ENCODE assay signal across 21 cellular contexts in genomic region chr1:213686983-213687382, GRCh38.
"Had no signal": no experiment of that assay in that cellular context is flagged by ENCODE, and none has a peak within 500 bp of the region (broad histone marks: within the 10 kb centered on the region; RNA-seq: fewer than 3 reads in every experiment).

No MANE protein-coding gene starts in this region.

- DNase-seq: activated B cell treated with CpG ODN at 0.5 μM for 24 hours; activated CD8-positive, alpha-beta memory T cell treated with anti-CD3 and anti-CD28 coated beads, Interleukin-2, amount 10 ng/mL, durations not matched to agents 7 days and 5 days; activated CD8-positive, alpha-beta T cell treated with anti-CD3 and anti-CD28 coated beads, Interleukin-2, amount 10 ng/mL, durations not matched to agents 7 days and 5 days; activated T-cell treated with anti-CD3 and anti-CD28 coated beads, Interleukin-2, amount 50 U/mL, for 48 hours; cerebellar nuclear complex; effector memory CD8-positive, alpha-beta T cell; glutamatergic neuron; left ventricle myocardium inferior; naive B cell; nephron progenitor cell; ovary; right lobe of liver; stimulated activated CD4-positive, alpha-beta T cell treated with anti-CD3 and anti-CD28 coated beads, Interleukin-2, amount 100 ng/mL, for 48 hours; stimulated activated naive CD8-positive, alpha-beta T cell treated with anti-CD3 and anti-CD28 coated beads, Interleukin-15, Interleukin-2, amounts not matched to agents 100 U/mL and 50 U/mL, for 24 hours; testis; uterus had no signal

- H3K9me3 ChIP-seq: left ventricle myocardium inferior, neutrophil, ovary, right lobe of liver, testis, uterus had no signal

- H3K4me1 ChIP-seq: left ventricle myocardium inferior, testis, uterus had no signal

- H3K27me3 ChIP-seq: cardiac muscle cell, neutrophil, ovary, right lobe of liver, testis, uterus had no signal

- H3K4me3 ChIP-seq: cardiac muscle cell, coronary artery, left ventricle myocardium inferior, ovary, right lobe of liver, testis, uterus had no signal

- H3K27ac ChIP-seq: cardiac muscle cell, coronary artery, left ventricle myocardium inferior, neutrophil, ovary, right lobe of liver, testis, uterus had no signal

- H3K36me3 ChIP-seq: cardiac muscle cell, left ventricle myocardium inferior, neutrophil, ovary, right lobe of liver, uterus had no signal

- ATAC-seq: activated CD8-positive, alpha-beta memory T cell treated with anti-CD3 and anti-CD28 coated beads, Interleukin-2, amount 10 ng/mL, durations not matched to agents 7 days and 5 days; activated CD8-positive, alpha-beta T cell treated with anti-CD3 and anti-CD28 coated beads, Interleukin-2, amount 10 ng/mL, durations not matched to agents 7 days and 5 days; activated naive CD4-positive, alpha-beta T cell treated with anti-CD3 and anti-CD28 coated beads, Interleukin-2, amount 50 U/mL, for 72 hours; effector memory CD8-positive, alpha-beta T cell; esophagus mucosa; stimulated activated naive CD8-positive, alpha-beta T cell treated with anti-CD3 and anti-CD28 coated beads, Interleukin-15, Interleukin-2, amounts not matched to agents 100 U/mL and 50 U/mL, for 24 hours had no signal
